Comparison of ENCODE assay signal across 14 cellular contexts in genomic region chr10:60662917-60663614, GRCh38.
DNase-seq lines count a peak whose midpoint lies in the region; ATAC-seq, FAIRE-seq and TF ChIP-seq lines count a peak whose summit lies in the region.
"Had no signal": no experiment of that assay in that cellular context is flagged by ENCODE, and none has a peak within 500 bp of the region (broad histone marks: within the 10 kb centered on the region; RNA-seq: fewer than 3 reads in every experiment).

No MANE protein-coding gene starts in this region.

- peaks cover 0 to 12% (median 2%) of the 10 kb centered on the region in 4 experiments; a peak in 4 of 7 replicates for H3K4me1 ChIP-seq in H1 (replicated peaks in 1 of 4; ENCODE audit: control insufficient read depth in 3 of 4, insufficient read depth in 4 of 4, low read length in 3 of 4)

- H3K56ac ChIP-seq in H1 (replicated peaks; ENCODE audit: insufficient read length, low read depth, low read length), result no peak overlapping the region

- H3K4me2 ChIP-seq in H1 (ENCODE audit: insufficient read depth in 1 of 2, low read depth in 2 of 2, low read length in 2 of 2), result no peak overlapping the region; a peak in 1 of 4 replicates

- no peak overlapping the region for H3K4ac ChIP-seq in H1 (replicated peaks; ENCODE audit: insufficient read length, low read depth, low read length)

- H3K18ac ChIP-seq in H1 (ENCODE audit: extremely low read depth, low read length), result no peak overlapping the region

- H3K9ac ChIP-seq in H1 (replicated peaks in 1 of 4; ENCODE audit: extremely low read depth in 1 of 4, low read depth in 3 of 4, low read length in 3 of 4), result no peak overlapping the region

- no peak overlapping the region for H2BK20ac ChIP-seq in H1 (ENCODE audit: low read length)

- no peak overlapping the region for H2BK12ac ChIP-seq in H1 (ENCODE audit: low read depth, low read length)

- H3K14ac ChIP-seq in H1 (ENCODE audit: insufficient read length), result no peak overlapping the region

- POLR2A ChIA-PET in H1 (lab: Charles Lee; ENCODE audit: partially characterized antibody), result interaction anchor here (0.8 kb wide), 1 partner anchor 115 kb away, joined by 3 read pairs; the partner anchor contains the start of gene CDK1

- H2BK15ac ChIP-seq in H1 (ENCODE audit: low read length), result no peak overlapping the region

- H2AFZ ChIP-seq in H1 (ENCODE audit: low read length), result no peak overlapping the region

- TF ChIP-seq RAD21 in H1 (IDR thresholded peaks at IDR 0.05 in 1 of 2, conservative IDR thresholded peaks at IDR 0.05 in 1 of 2; ENCODE audit: low read depth in 2 of 2, low read length in 2 of 2), result no peak

- H3K27ac ChIP-seq in H1 (ENCODE audit: low read depth, low read length), result no peak overlapping the region
- H3K27ac ChIP-seq: epithelial cell of prostate, ovary, thyroid gland had no signal

- H3K79me1 ChIP-seq in H1 (ENCODE audit: low read depth, low read length), result no peaks in the 10 kb centered on the region

- peaks cover 19% of the 10 kb centered on the region for H3K4me1 Mint-ChIP-seq in stimulated activated effector memory CD8-positive, alpha-beta T cell treated with anti-CD3 and anti-CD28 coated beads, Interleukin-12 subunit alpha, Interleukin-12 subunit beta, amount 100 ng/mL, for 72 hours
- H3K4me1 Mint-ChIP-seq: activated naive CD8-positive, alpha-beta T cell treated with anti-CD3 and anti-CD28 coated beads for 36 hours; B cell had no signal

- no peaks in the 10 kb centered on the region for H3K79me2 ChIP-seq in H1 (ENCODE audit: control insufficient read depth in 1 of 2, insufficient read depth in 2 of 2, low read length in 2 of 2)

- H4K5ac ChIP-seq in H1 (ENCODE audit: insufficient read length, low read depth, low read length), result peak overlapping the region; percentile 15

- peak; percentile 13 for FAIRE-seq in H1 (lab: Jason Lieb, UNC)

- H3K4me3 Mint-ChIP-seq in stimulated activated effector memory CD8-positive, alpha-beta T cell treated with anti-CD3 and anti-CD28 coated beads, Interleukin-12 subunit alpha, Interleukin-12 subunit beta, amount 100 ng/mL, for 72 hours, result peak overlapping the region; percentile 24
- H3K4me3 Mint-ChIP-seq: activated naive CD8-positive, alpha-beta T cell treated with anti-CD3 and anti-CD28 coated beads for 36 hours; B cell had no signal

- no peak overlapping the region for H3K4me3 ChIP-seq in H1 (ENCODE audit: extremely low read depth in 1 of 4, insufficient read depth in 2 of 4, low read depth in 3 of 4, low read length in 4 of 4)
- H3K4me3 ChIP-seq: ovary, thyroid gland had no signal

- no peak overlapping the region for H4K8ac ChIP-seq in H1 (ENCODE audit: extremely low read depth, insufficient read depth, low read length)

- H3K9me3 ChIP-seq in H1 (ENCODE audit: insufficient read depth in 2 of 2, low read depth in 1 of 2, low read length in 1 of 2), result no peaks in the 10 kb centered on the region
- H3K9me3 ChIP-seq: ovary, thyroid gland had no signal

- H3K23ac ChIP-seq in H1 (ENCODE audit: insufficient read length), result no peak overlapping the region

- H3K36me3 Mint-ChIP-seq in stimulated activated effector memory CD8-positive, alpha-beta T cell treated with anti-CD3 and anti-CD28 coated beads, Interleukin-12 subunit alpha, Interleukin-12 subunit beta, amount 100 ng/mL, for 72 hours, result no peaks in the 10 kb centered on the region
- H3K36me3 Mint-ChIP-seq: activated naive CD8-positive, alpha-beta T cell treated with anti-CD3 and anti-CD28 coated beads for 36 hours had no signal

- TF ChIP-seq EP300 in H1 (IDR thresholded peaks at IDR 0.05; ENCODE audit: borderline replicate concordance in 1 of 2, low read depth in 2 of 2, low read length in 2 of 2), result no peak

- no peak overlapping the region for H3K27ac Mint-ChIP-seq in stimulated activated effector memory CD8-positive, alpha-beta T cell treated with anti-CD3 and anti-CD28 coated beads, Interleukin-12 subunit alpha, Interleukin-12 subunit beta, amount 100 ng/mL, for 72 hours
- H3K27ac Mint-ChIP-seq: activated naive CD8-positive, alpha-beta T cell treated with anti-CD3 and anti-CD28 coated beads for 36 hours; B cell had no signal

- peak; percentile 83 for ATAC-seq in stimulated activated effector memory CD8-positive, alpha-beta T cell treated with anti-CD3 and anti-CD28 coated beads, Interleukin-12 subunit alpha, Interleukin-12 subunit beta, amount 100 ng/mL, for 72 hours
- no peak for ATAC-seq in GM21423 (IDR thresholded peaks at IDR 0.05; ENCODE audit: unreplicated experiment)
- no peak for ATAC-seq in omental fat pad (ENCODE audit: low FRiP score)
- no peak for ATAC-seq in HG02678 (IDR thresholded peaks at IDR 0.05; ENCODE audit: unreplicated experiment)

- 79% methylated on average over 4 of the region's 4 CpGs; no CpG with 5 or more reads in 1 of the 2 experiments for WGBS in H1 (ENCODE audit: extremely low coverage in 1 of 2, insufficient coverage in 1 of 2, insufficient read length in 1 of 2, insufficient replicate concordance in 2 of 2, low coverage in 1 of 2, low lambda C conversion rate in 2 of 2, missing lambda C conversion rate in 1 of 2), 2 experiments

- no peak overlapping the region for H4K91ac ChIP-seq in H1 (replicated peaks; ENCODE audit: insufficient read length, low read length)

- DNase-seq in NOMO-1 treated with DMSO at 0.1 percent for 48 hours (lab: John Stamatoyannopoulos, UW; ENCODE audit: unreplicated experiment) (peak; percentile 24), NOMO-1 treated with dmso at 0.1 percent for 144 hours (lab: John Stamatoyannopoulos, UW; ENCODE audit: unreplicated experiment) (no peak), NCI-H774 (lab: John Stamatoyannopoulos, UW) (peak; percentile 11), H1 (ENCODE audit: low read depth in 1 of 2, low spot score in 2 of 2) (no peak), omental fat pad (ENCODE audit: low spot score) (no peak)
- no peak for DNase-seq in stimulated activated effector memory CD8-positive, alpha-beta T cell treated with anti-CD3 and anti-CD28 coated beads, Interleukin-12 subunit alpha, Interleukin-12 subunit beta, amount 100 ng/mL, for 72 hours (ENCODE audit: low spot score in 2 of 2)
- DNase-seq: activated CD4-positive, CD25-positive, alpha-beta regulatory T cell treated with anti-CD3 and anti-CD28 coated beads, Interleukin-2, amount 50 U/mL, for 72 hours; activated naive CD8-positive, alpha-beta T cell treated with anti-CD3 and anti-CD28 coated beads for 36 hours; ovary; thyroid gland had no signal

- no peaks in the 10 kb centered on the region for H3K36me3 ChIP-seq in H1 (ENCODE audit: control insufficient read depth in 2 of 4, insufficient read depth in 4 of 4, low read length in 3 of 4)
- H3K36me3 ChIP-seq: ovary, thyroid gland had no signal

- CTCF ChIA-PET in H1 (lab: Charles Lee; ENCODE audit: partially characterized antibody), result interaction anchor here (1.0 to 5.6 kb wide), 4 partner anchors 14 to 327 kb away, joined by 3 to 56 read pairs (median 4); no protein-coding TSS in a partner anchor

- H2BK120ac ChIP-seq in H1 (replicated peaks; ENCODE audit: low read depth, low read length), result no peak overlapping the region

- no peak overlapping the region for H2AK5ac ChIP-seq in H1 (ENCODE audit: low read depth, low read length)

- no peaks in the 10 kb centered on the region for H4K20me1 ChIP-seq in H1 (replicated peaks in 1 of 2; ENCODE audit: control insufficient read depth in 1 of 2, insufficient read depth in 2 of 2, low read length in 2 of 2)

- no peak for TF ChIP-seq POLR2A in H1 (IDR thresholded peaks at IDR 0.05; ENCODE audit: control extremely low read depth in 1 of 2, low read depth in 2 of 2, low read length in 2 of 2)

- TF ChIP-seq CTCF in H1 (IDR thresholded peaks at IDR 0.05; ENCODE audit: control extremely low read depth in 1 of 3, insufficient read depth in 1 of 3, low read depth in 1 of 3, low read length in 3 of 3) (no peak), omental fat pad (IDR thresholded peaks at IDR 0.05) (no peak)

- H3K27me3 ChIP-seq in H1 (replicated peaks in 1 of 4; ENCODE audit: control insufficient read depth in 3 of 4, extremely low read depth in 1 of 4, insufficient read depth in 3 of 4, low read length in 3 of 4), result no peaks in the 10 kb centered on the region
- H3K27me3 ChIP-seq: ovary, thyroid gland had no signal

- H3K9me3 Mint-ChIP-seq in stimulated activated effector memory CD8-positive, alpha-beta T cell treated with anti-CD3 and anti-CD28 coated beads, Interleukin-12 subunit alpha, Interleukin-12 subunit beta, amount 100 ng/mL, for 72 hours, result no peaks in the 10 kb centered on the region

- no peaks in the 10 kb centered on the region; the same call in 1 of the 2 replicates for H3K23me2 ChIP-seq in H1 (ENCODE audit: low read depth, low read length)

- H2BK5ac ChIP-seq in H1 (ENCODE audit: low read depth, low read length), result no peak overlapping the region

TF ChIP-seq in H1, 55 proteins besides CTCF, POLR2A, EP300 and RAD21:
- TF ChIP-seq BCL11A (IDR thresholded peaks at IDR 0.05; ENCODE audit: low read depth in 2 of 2, low read length in 2 of 2) (no peak), E2F6 (IDR thresholded peaks at IDR 0.05) (no peak), FOSL1 (IDR thresholded peaks at IDR 0.05; ENCODE audit: insufficient read depth, low read depth, low read length) (no peak), CEBPB (IDR thresholded peaks at IDR 0.05; ENCODE audit: low read depth, low read length) (no peak), GABPA (IDR thresholded peaks at IDR 0.05; ENCODE audit: borderline replicate concordance, insufficient read depth, low read length) (no peak)

Comparison
In these comparisons a context has a peak if more than half of its experiments do, and no peak if none do; other contexts are left out.
1. DNase-seq: peak in NOMO-1 treated with DMSO at 0.1 percent for 48 hours (single experiment) and NCI-H774 (single experiment); none in NOMO-1 treated with dmso at 0.1 percent for 144 hours (single experiment), H1 (0 of 2), stimulated activated effector memory CD8-positive, alpha-beta T cell treated with anti-CD3 and anti-CD28 coated beads, Interleukin-12 subunit alpha, Interleukin-12 subunit beta, amount 100 ng/mL, for 72 hours (0 of 2) and omental fat pad (single experiment).